In the genomic region with DNA sequence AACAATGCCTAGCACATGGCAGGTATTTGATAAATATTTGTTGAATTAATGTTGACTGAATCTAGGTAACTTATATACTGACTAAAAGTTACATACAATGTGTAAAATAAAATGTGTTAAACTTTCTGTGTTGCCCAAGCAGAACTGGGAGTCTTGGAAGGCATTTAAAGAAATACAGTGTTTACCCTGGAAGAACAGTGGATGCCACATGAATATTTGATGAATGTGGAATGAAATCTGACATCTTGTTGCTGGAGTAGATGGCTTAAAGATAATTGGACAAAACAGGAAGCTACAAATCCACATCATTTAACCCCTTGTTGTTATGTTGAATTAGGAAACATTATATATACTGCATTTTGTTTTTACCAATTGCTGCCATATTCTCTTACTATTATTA, we compare ENCODE assay signal across 22 cellular contexts.
"Had no signal": no experiment of that assay in that cellular context is flagged by ENCODE, and none has a peak within 500 bp of the region (broad histone marks: within the 10 kb centered on the region; RNA-seq: fewer than 3 reads in every experiment).

No MANE protein-coding gene starts in this region.

- ATAC-seq: effector memory CD8-positive, alpha-beta T cell; foreskin keratinocyte; gastroesophageal sphincter; heart left ventricle; heart right ventricle had no signal

- H3K27ac ChIP-seq: colonic mucosa, coronary artery, dorsolateral prefrontal cortex, esophagus muscularis mucosa, esophagus squamous epithelium, foreskin keratinocyte, gastrocnemius medialis, gastroesophageal sphincter, heart left ventricle, heart right ventricle, hepatocyte had no signal

- H3K4me3 ChIP-seq: colonic mucosa, coronary artery, dorsolateral prefrontal cortex, esophagus muscularis mucosa, esophagus squamous epithelium, gastrocnemius medialis, gastroesophageal sphincter, heart left ventricle, heart right ventricle, hepatocyte had no signal

- DNase-seq: colonic mucosa; cortex of kidney; dermis blood vessel endothelial cell; dorsolateral prefrontal cortex; effector CD4-positive, alpha-beta T cell; effector CD8-positive, alpha-beta T cell; effector memory CD4-positive, alpha-beta T cell; effector memory CD8-positive, alpha-beta T cell; endodermal cell; esophagus squamous epithelium; foreskin fibroblast; foreskin keratinocyte; foreskin melanocyte; gastrocnemius medialis; glutamatergic neuron; head of caudate nucleus; heart left ventricle; heart right ventricle had no signal
